In the genomic region with DNA sequence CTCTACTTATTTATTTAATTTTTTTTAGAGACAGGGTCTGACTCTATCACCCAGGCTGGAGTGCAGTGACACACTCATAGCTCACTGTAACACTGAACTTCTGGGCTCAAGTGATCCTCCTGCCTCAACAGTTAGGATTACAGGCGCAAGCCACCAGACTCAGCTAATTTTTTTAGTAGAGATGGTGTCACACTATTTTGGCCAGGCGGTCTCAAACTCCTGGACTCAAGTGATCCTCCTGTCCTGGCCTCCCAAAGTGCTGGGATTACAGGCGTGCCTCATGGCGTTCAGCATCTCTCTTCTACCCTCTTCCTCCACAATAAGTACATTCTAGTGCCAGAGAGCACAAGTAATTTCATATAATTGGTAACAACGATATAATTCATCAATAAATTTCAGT, we compare ENCODE assay signal across 17 cellular contexts.
"Had no signal": no experiment of that assay in that cellular context is flagged by ENCODE, and none has a peak within 500 bp of the region (broad histone marks: within the 10 kb centered on the region; RNA-seq: fewer than 3 reads in every experiment).

No MANE protein-coding gene starts in this region.

- H3K4me2 ChIP-seq: neural progenitor cell had no signal

- DNase-seq: activated CD4-positive, alpha-beta T cell treated with anti-CD3 and anti-CD28 coated beads for 1 hour; activated CD8-positive, alpha-beta memory T cell treated with anti-CD3 and anti-CD28 coated beads, Interleukin-2, amount 50 U/mL, for 48 hours; activated effector memory CD4-positive, alpha-beta T cell treated with Interleukin-2 at 50 U/mL for 16 hours; activated naive CD4-positive, alpha-beta T cell treated with anti-CD3 and anti-CD28 coated beads, Interleukin-2, amount 50 U/mL, for 16 hours; amygdala; body of pancreas; central memory CD4-positive, alpha-beta T cell; effector CD8-positive, alpha-beta T cell; foreskin keratinocyte; kidney glomerular epithelial cell; mesendoderm; ovary; stimulated activated CD4-positive, alpha-beta T cell treated with anti-CD3 and anti-CD28 coated beads, Interleukin-2, amount 100 ng/mL, for 24 hours; T-helper 1 cell; tibial artery had no signal

- H2AFZ ChIP-seq: neural progenitor cell had no signal

- H3K27me3 ChIP-seq: body of pancreas, foreskin keratinocyte, neural progenitor cell, ovary, tibial artery had no signal

- H3K27ac Mint-ChIP-seq: neural progenitor cell had no signal

- H3K36me3 ChIP-seq: ovary had no signal

- H3K4me3 ChIP-seq: body of pancreas, neural progenitor cell, ovary, tibial artery had no signal

- H3K27ac ChIP-seq: foreskin keratinocyte, neural progenitor cell, ovary, tibial artery had no signal

- H3K9me3 Mint-ChIP-seq: neural progenitor cell had no signal

- H3K9ac ChIP-seq: neural progenitor cell had no signal

- ATAC-seq: body of pancreas, foreskin keratinocyte, SK-N-SH treated with all-trans-retinoic acid at 6 μM for 48 hours had no signal

- H3K9me3 ChIP-seq: body of pancreas, ovary, tibial artery had no signal

- H3K4me3 Mint-ChIP-seq: neural progenitor cell had no signal
